25 cellular contexts compared by ENCODE assay signal in the genomic region with DNA sequence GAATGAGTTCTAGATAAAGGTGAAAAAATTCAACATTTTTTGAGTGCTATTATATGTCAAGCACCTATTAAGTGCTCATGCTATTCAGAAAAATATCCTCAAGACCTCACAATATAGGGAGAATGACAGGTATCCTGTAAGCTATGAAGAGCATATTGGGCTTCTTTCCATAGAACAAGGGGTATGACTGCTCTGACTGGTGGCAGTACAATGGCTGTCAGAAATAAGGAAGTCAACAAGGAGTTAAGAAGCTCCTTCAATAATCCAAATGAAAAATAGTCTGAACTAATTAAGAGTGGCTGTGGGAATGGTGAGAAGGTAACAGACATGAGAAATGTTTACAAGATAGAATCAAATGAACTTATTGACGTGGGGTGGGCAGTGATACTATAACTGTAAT. TPM values are rescaled to one million over a fixed set of nuclear protein-coding genes. Genes with fewer than 3 reads are reported as not detected.
DNase-seq lines count a peak whose midpoint lies in the region; ATAC-seq, FAIRE-seq and TF ChIP-seq lines count a peak whose summit lies in the region.
"Had no signal": no experiment of that assay in that cellular context is flagged by ENCODE, and none has a peak within 500 bp of the region (broad histone marks: within the 10 kb centered on the region; RNA-seq: fewer than 3 reads in every experiment).

No MANE protein-coding gene starts in this region.

- peak overlapping the region; percentile 40 for H3K4me2 ChIP-seq in osteoblast (ENCODE audit: insufficient read depth, low read length)

- no peaks in the 10 kb centered on the region for H3K27me3 Mint-ChIP-seq in dendritic cell treated with granulocyte-macrophage colony-stimulating factor and Interleukin-4, amounts not matched to agents 40 ng/mL and 50 ng/mL, for 4 days
- H3K27me3 Mint-ChIP-seq: activated CD8-positive, alpha-beta T cell treated with anti-CD3 and anti-CD28 coated beads for 36 hours; activated T-cell treated with anti-CD3 and anti-CD28 coated beads, Interleukin-2, amount 50 U/mL, for 24 hours; CD8-positive, alpha-beta memory T cell; stimulated activated memory B cell treated with anti-CD40 and anti-IgM and Interleukin-4, amounts not matched to agents 10 μg/mL and 1 μg/mL and 100 μg/mL, for 72 hours had no signal

- H4K20me1 ChIP-seq in osteoblast (ENCODE audit: insufficient read depth, low read length) = peaks cover 37% of the 10 kb centered on the region

- no peaks in the 10 kb centered on the region for H3K9me3 Mint-ChIP-seq in dendritic cell treated with granulocyte-macrophage colony-stimulating factor and Interleukin-4, amounts not matched to agents 40 ng/mL and 50 ng/mL, for 4 days
- H3K9me3 Mint-ChIP-seq: activated CD8-positive, alpha-beta T cell treated with anti-CD3 and anti-CD28 coated beads for 36 hours; activated T-cell treated with anti-CD3 and anti-CD28 coated beads, Interleukin-2, amount 50 U/mL, for 24 hours; CD8-positive, alpha-beta memory T cell; neural crest cell; T-helper 2 cell treated with Interferon-gamma antibody and Interleukin-4, amounts not matched to agents 5 μg/mL and 100 μg/mL, for 36 hours had no signal

- H3K79me2 ChIP-seq in osteoblast (ENCODE audit: insufficient read depth, low read length) = peaks cover 95% of the 10 kb centered on the region

- H3K4me1 ChIP-seq in osteoblast (ENCODE audit: insufficient read depth, low read length) = peaks cover 26% of the 10 kb centered on the region
- H3K4me1 ChIP-seq: prostate gland had no signal

- H3K27ac Mint-ChIP-seq in dendritic cell treated with granulocyte-macrophage colony-stimulating factor and Interleukin-4, amounts not matched to agents 40 ng/mL and 50 ng/mL, for 4 days = peak overlapping the region; percentile 5
- H3K27ac Mint-ChIP-seq: activated CD8-positive, alpha-beta T cell treated with anti-CD3 and anti-CD28 coated beads for 36 hours; activated T-cell treated with anti-CD3 and anti-CD28 coated beads, Interleukin-2, amount 50 U/mL, for 24 hours; stimulated activated memory B cell treated with anti-CD40 and anti-IgM and Interleukin-4, amounts not matched to agents 10 μg/mL and 1 μg/mL and 100 μg/mL, for 72 hours; T-helper 2 cell treated with Interferon-gamma antibody and Interleukin-4, amounts not matched to agents 5 μg/mL and 100 μg/mL, for 36 hours had no signal

- H3K36me3 ChIP-seq in osteoblast (ENCODE audit: insufficient read depth, low read length) = no peaks in the 10 kb centered on the region
- H3K36me3 ChIP-seq: heart left ventricle, prostate gland, SJCRH30, thoracic aorta had no signal

- TF ChIP-seq CTCF in osteoblast (IDR thresholded peaks at IDR 0.05; ENCODE audit: extremely low read depth, low read depth, low read length) = no peak

- H2AFZ ChIP-seq in osteoblast (ENCODE audit: low read length) = no peak overlapping the region

- peak overlapping the region; percentile 41 for H3K27ac ChIP-seq in osteoblast (ENCODE audit: low read depth, low read length)
- H3K27ac ChIP-seq: prostate gland, SJCRH30, thoracic aorta had no signal

- H3K9me3 ChIP-seq in osteoblast (ENCODE audit: low read depth, low read length) = no peaks in the 10 kb centered on the region
- H3K9me3 ChIP-seq: heart left ventricle, prostate gland, SJCRH30, thoracic aorta had no signal

- H3K4me3 ChIP-seq in osteoblast (ENCODE audit: insufficient read depth, low read length) = no peak overlapping the region
- H3K4me3 ChIP-seq: heart left ventricle, prostate gland, SJCRH30, thoracic aorta had no signal

- no peak for ATAC-seq in HG03097 (IDR thresholded peaks at IDR 0.05; ENCODE audit: low FRiP score, unreplicated experiment)
- ATAC-seq: activated CD8-positive, alpha-beta T cell treated with anti-CD3 and anti-CD28 coated beads for 36 hours; stimulated activated memory B cell treated with anti-CD40 and anti-IgM and Interleukin-4, amounts not matched to agents 10 μg/mL and 1 μg/mL and 100 μg/mL, for 72 hours had no signal

- intact Hi-C loops in dendritic cell treated with granulocyte-macrophage colony-stimulating factor and Interleukin-4, amounts not matched to agents 40 ng/mL and 50 ng/mL, for 4 days (cut with micrococcal nuclease) = no loop called here

- peaks cover 31% of the 10 kb centered on the region for H3K36me3 Mint-ChIP-seq in dendritic cell treated with granulocyte-macrophage colony-stimulating factor and Interleukin-4, amounts not matched to agents 40 ng/mL and 50 ng/mL, for 4 days (ENCODE audit: low read depth)

- no peak for TF ChIP-seq POLR2A in GM12891 (IDR thresholded peaks at IDR 0.05; ENCODE audit: low read depth, low read length)

- no peaks in the 10 kb centered on the region for H3K27me3 ChIP-seq in osteoblast (ENCODE audit: insufficient read depth, low read length)
- H3K27me3 ChIP-seq: heart left ventricle, SJCRH30 had no signal

- H3K4me3 Mint-ChIP-seq in dendritic cell treated with granulocyte-macrophage colony-stimulating factor and Interleukin-4, amounts not matched to agents 40 ng/mL and 50 ng/mL, for 4 days = no peak overlapping the region
- H3K4me3 Mint-ChIP-seq: activated CD8-positive, alpha-beta T cell treated with anti-CD3 and anti-CD28 coated beads for 36 hours; activated T-cell treated with anti-CD3 and anti-CD28 coated beads, Interleukin-2, amount 50 U/mL, for 24 hours; CD8-positive, alpha-beta memory T cell; neural crest cell; stimulated activated memory B cell treated with anti-CD40 and anti-IgM and Interleukin-4, amounts not matched to agents 10 μg/mL and 1 μg/mL and 100 μg/mL, for 72 hours; T-helper 2 cell treated with Interferon-gamma antibody and Interleukin-4, amounts not matched to agents 5 μg/mL and 100 μg/mL, for 36 hours had no signal

- no peak for DNase-seq in GM12891 (ENCODE audit: insufficient read length, low spot score)
- peak; percentile 22 to 43 for DNase-seq in Kasumi-1 (lab: John Stamatoyannopoulos, UW)
- DNase-seq in osteoblast (ENCODE audit: insufficient read length, low spot score, missing footprints) = no peak
- no peak for DNase-seq in activated CD4-positive, alpha-beta T cell treated with anti-CD3 and anti-CD28 coated beads, Interleukin-2, amount 50 U/mL, for 48 hours
- DNase-seq in stimulated activated CD4-positive, alpha-beta T cell treated with anti-CD3 and anti-CD28 coated beads, Interleukin-12 subunit alpha, Interleukin-12 subunit beta, amount 100 ng/mL, for 4 hours = no peak
- DNase-seq: activated CD8-positive, alpha-beta T cell treated with anti-CD3 and anti-CD28 coated beads for 36 hours; activated naive CD4-positive, alpha-beta T cell treated with Interleukin-2 at 50 U/mL for 16 hours; activated T-cell treated with anti-CD3 and anti-CD28 coated beads, Interleukin-2, amount 50 U/mL, for 24 hours; CD8-positive, alpha-beta memory T cell; DMS53; GF-D8; heart left ventricle; left cardiac atrium; NCI-H1417 treated with DMSO at 0.1 percent for 48 hours; NCI-H524; SJCRH30; stimulated activated CD4-positive, alpha-beta T cell treated with anti-CD3 and anti-CD28 coated beads, Interleukin-2, amount 100 ng/mL, for 24 hours had no signal

- no peak for FAIRE-seq in GM12891 (lab: Jason Lieb, UNC)
- FAIRE-seq: RCC 7860 had no signal

- peaks cover 51% of the 10 kb centered on the region for H3K4me1 Mint-ChIP-seq in dendritic cell treated with granulocyte-macrophage colony-stimulating factor and Interleukin-4, amounts not matched to agents 40 ng/mL and 50 ng/mL, for 4 days (ENCODE audit: low read depth)
- H3K4me1 Mint-ChIP-seq: neural crest cell had no signal

TF ChIP-seq in GM12891, 5 proteins besides CTCF, POLR2A, EP300 and RAD21:
- no peak for TF ChIP-seq PAX5 (IDR thresholded peaks at IDR 0.05; ENCODE audit: insufficient read depth, low read length, severe bottlenecking)
- peak; percentile 46; the same call in 1 of the 2 replicates for TF ChIP-seq SPI1 (IDR thresholded peaks at IDR 0.05; ENCODE audit: low read depth, low read length)

RNA-seq across cellular contexts. Expression of gene NPTN, which starts 24.7 kb away (rescaled TPM):
- 28.6 TPM for polyA plus RNA-seq in GM12891 (2012; ENCODE audit: low read depth, missing spikeins)
- 116 and 130 TPM in 2 replicates for total RNA-seq in osteoblast

Comparison
In these comparisons a context has a peak if more than half of its experiments do, and no peak if none do; other contexts are left out.
1. DNase-seq: peak in Kasumi-1 (2 of 2); none in GM12891 (single experiment), osteoblast (single experiment), activated CD4-positive, alpha-beta T cell treated with anti-CD3 and anti-CD28 coated beads, Interleukin-2, amount 50 U/mL, for 48 hours (0 of 2) and stimulated activated CD4-positive, alpha-beta T cell treated with anti-CD3 and anti-CD28 coated beads, Interleukin-12 subunit alpha, Interleukin-12 subunit beta, amount 100 ng/mL, for 4 hours (single experiment).